ENCODE assay signal across 8 cellular contexts in genomic region chr9:129174102-129174723, GRCh38. TPM values are rescaled to one million over a fixed set of nuclear protein-coding genes. Genes with fewer than 3 reads are reported as not detected.
A peak's percentile ranks its signal among the peaks of the same experiment; 100 is the strongest.
DNase-seq lines count a peak whose midpoint lies in the region; ATAC-seq and TF ChIP-seq lines count a peak whose summit lies in the region.

No MANE protein-coding gene starts in this region.

- H3K4me3 ChIP-seq in right cardiac atrium (ENCODE audit: low read length) (peak overlapping the region; percentile 72), psoas muscle (peak overlapping the region; percentile 86)

- H3K27ac ChIP-seq in right cardiac atrium (ENCODE audit: low read length) (peak overlapping the region; percentile 99), psoas muscle (peak overlapping the region; percentile 89)

- WGBS in right cardiac atrium: under 1% methylated on average over 55 of the region's 55 CpGs
- 0 to 1% (median 1%) methylated on average over 47 to 55 of the region's 55 CpGs for WGBS in psoas muscle, 3 donors

- H3K27me3 ChIP-seq in right cardiac atrium (ENCODE audit: control insufficient read depth, insufficient read depth) (no peaks in the 10 kb centered on the region), psoas muscle (ENCODE audit: insufficient read depth in 3 of 3, low read length in 2 of 3) (no peaks in the 10 kb centered on the region)

- CTCF ChIA-PET in GM10248 (lab: Yijun Ruan, JAX): interaction anchor here (0.7 to 40.2 kb wide), 46 partner anchors 8 to 1140 kb away, joined by 3 to 680 read pairs (median 4); partner anchors contain the start of gene NTMT1

- no peaks in the 10 kb centered on the region for H3K36me3 ChIP-seq in psoas muscle (ENCODE audit: insufficient read depth in 1 of 2, low read depth in 1 of 2)

- peak; percentile 62 to 66 for ATAC-seq in right cardiac atrium
- ATAC-seq in psoas muscle: peak; percentile 59 to 76 (median 62)
- ATAC-seq in GM21360 (IDR thresholded peaks at IDR 0.05; ENCODE audit: unreplicated experiment): no peak

- POLR2A ChIA-PET in GM10248 (lab: Yijun Ruan, JAX): interaction anchor here (0.6 kb wide), 1 partner anchor 419 kb away, joined by 4 read pairs; no protein-coding TSS in a partner anchor

- H3K4me1 ChIP-seq in right cardiac atrium (ENCODE audit: control insufficient read depth, insufficient read depth, low read length): no peaks in the 10 kb centered on the region
- H3K4me1 ChIP-seq in psoas muscle: peaks cover 17% of the 10 kb centered on the region

- H3K9me3 ChIP-seq in right cardiac atrium (ENCODE audit: control insufficient read depth, low read length): no peaks in the 10 kb centered on the region
- H3K9me3 ChIP-seq in psoas muscle: no peaks in the 10 kb centered on the region

- TF ChIP-seq CTCF in GM10248 (IDR thresholded peaks at IDR 0.05; ENCODE audit: control extremely low read depth, extremely low read depth, low read depth, missing control alignments) (peak; percentile 99), psoas muscle (IDR thresholded peaks at IDR 0.05) (peak; percentile 93)

- peak; percentile 88 for DNase-seq in GM10248 (ENCODE audit: extremely low spot score)
- peak; percentile 31 for DNase-seq in NCI-H1417 treated with DMSO at 0.1 percent for 48 hours (lab: John Stamatoyannopoulos, UW)
- peak; percentile 55 to 68 (median 67) for DNase-seq in T-helper 2 cell
- DNase-seq in anterior cingulate cortex (lab: John Stamatoyannopoulos, UW): peak; percentile 16 to 91 (median 76)
- DNase-seq in right cardiac atrium: peak; percentile 92 to 97 (median 97)
- DNase-seq in psoas muscle: peak; percentile 90 to 95
- peak; percentile 93 for DNase-seq in ureter (ENCODE audit: low spot score)

- intact Hi-C loops in right cardiac atrium (cut with DNase I) (loop anchor here (2.0 to 10.0 kb wide), 5 partner anchors 33 to 441 kb away; no protein-coding TSS in a partner anchor), psoas muscle (cut with DNase I) (loop anchor here (2.0 to 5.0 kb wide), 2 partner anchors 35 to 438 kb away; no protein-coding TSS in a partner anchor)

RNA-seq across cellular contexts. Expression of gene IER5L, which starts 3.8 kb away (rescaled TPM):
- total RNA-seq in right cardiac atrium (1 to 10 TPM; 6.7 to 9.4 (median 8.7) TPM), psoas muscle (1 to 10 TPM; 1.7 to 4.5 (median 3.4) TPM), ureter (16.0 TPM)
- polyA plus RNA-seq in right cardiac atrium (10.4 TPM), psoas muscle (1 to 10 TPM; 1.4 to 8.3 (median 3.0) TPM)

Comparison
In these comparisons a context has a peak if more than half of its experiments do, and no peak if none do; other contexts are left out.
1. DNase-seq: peak in every context shown above with its lines; median percentile 97 in right cardiac atrium; 93 in ureter; 92 in psoas muscle; 88 in GM10248; 76 in anterior cingulate cortex; 67 in T-helper 2 cell; 31 in NCI-H1417 treated with DMSO at 0.1 percent for 48 hours.